Comparison of ENCODE assay signal across 8 cellular contexts in genomic region chr18:13726972-13727331, GRCh38. TPM values are rescaled to one million over a fixed set of nuclear protein-coding genes. Genes with fewer than 3 reads are reported as not detected.
A peak's percentile ranks its signal among the peaks of the same experiment; 100 is the strongest.
DNase-seq lines count a peak whose midpoint lies in the region; ATAC-seq and TF ChIP-seq lines count a peak whose summit lies in the region.

No MANE protein-coding gene starts in this region.

- no peaks in the 10 kb centered on the region for H3K9me3 ChIP-seq in PC-3 (ENCODE audit: low read length)

- H3K27ac ChIP-seq in PC-3 (ENCODE audit: low read length): peak overlapping the region; percentile 75

- H3F3A ChIP-seq in PC-3 (ENCODE audit: low read length, unreplicated experiment): no peaks in the 10 kb centered on the region

- H3K27me3 Mint-ChIP-seq in immature natural killer cell (ENCODE audit: low read depth in 3 of 3): peaks cover 2 to 17% (median 12%) of the 10 kb centered on the region in 3 donors

- H4K20me1 ChIP-seq in PC-3 (ENCODE audit: low read length): peaks cover 50% of the 10 kb centered on the region

- intact Hi-C loops in PC-3 (cut with micrococcal nuclease): loop anchor here (5.0 to 10.0 kb wide), 2 partner anchors 52 to 735 kb away; partner anchors contain the start of gene CEP192

- peak overlapping the region; percentile 93 for H3K4me2 ChIP-seq in PC-3 (ENCODE audit: low read length)

- H2AFZ ChIP-seq in PC-3 (ENCODE audit: low read length): peak overlapping the region; percentile 95

- in situ Hi-C loops in astrocyte of the spinal cord (cut with HindIII; ENCODE audit: low sequenced_read_pairs): no loop called here

- H3K4me3 ChIP-seq in PC-3 (ENCODE audit: low read length) (peak overlapping the region; percentile 96), astrocyte of the spinal cord (ENCODE audit: low read depth, low read length) (peak overlapping the region; percentile 95)

- H3K79me2 ChIP-seq in PC-3 (ENCODE audit: low read length): peaks cover 100% of the 10 kb centered on the region

- H3K4me1 ChIP-seq in PC-3 (ENCODE audit: insufficient read depth, low read length): peaks cover 26% of the 10 kb centered on the region; the same call in 1 of the 2 replicates

- H3K9ac ChIP-seq in PC-3 (ENCODE audit: low read length): peak overlapping the region; percentile 94

- peak; percentile 8 for DNase-seq in activated CD4-positive, CD25-positive, alpha-beta regulatory T cell treated with anti-CD3 and anti-CD28 coated beads, Interleukin-2, amount 50 U/mL, for 16 hours (ENCODE audit: low read depth, low spot score)
- DNase-seq in activated CD4-positive, CD25-positive, alpha-beta regulatory T cell treated with anti-CD3 and anti-CD28 coated beads, Interleukin-2, amount 50 U/mL, for 72 hours: no peak
- DNase-seq in PC-3: peak; percentile 40
- DNase-seq in astrocyte of the spinal cord (ENCODE audit: low read depth, low spot score): no peak
- peak in 2 of 3 donors; percentile 48 to 50 for DNase-seq in immature natural killer cell
- peak; percentile 28 for DNase-seq in stimulated activated CD4-positive, alpha-beta T cell treated with anti-CD3 and anti-CD28 coated beads, Interleukin-12 subunit alpha, Interleukin-12 subunit beta, amount 100 ng/mL, for 4 hours
- DNase-seq in central memory CD4-positive, alpha-beta T cell: no peak

- H3K27me3 ChIP-seq in PC-3 (ENCODE audit: low read length): no peaks in the 10 kb centered on the region

- POLR2A ChIA-PET in PC-3 (lab: Charles Lee; ENCODE audit: unreplicated experiment): interaction anchor here (0.8 kb wide), 1 partner anchor 791 kb away, joined by 5 read pairs; no protein-coding TSS in a partner anchor

- H3K4me3 Mint-ChIP-seq in immature natural killer cell: peak overlapping the region; percentile 90 to 96 (median 95)

- TSS peak; percentile 42 for BruUV-seq in PC-3 (replicated peaks; lab: Mats Ljungman, UMichigan)

- peaks cover 2% of the 10 kb centered on the region; the same call in 1 of the 2 replicates for H3K36me3 ChIP-seq in PC-3 (ENCODE audit: low read depth, low read length)

- CTCF ChIA-PET in PC-3 (lab: Charles Lee): no interaction called here

- H3K4me1 Mint-ChIP-seq in immature natural killer cell: peaks cover 43 to 57% of the 10 kb centered on the region in 2 donors

- H3K36me3 Mint-ChIP-seq in immature natural killer cell: no peaks in the 10 kb centered on the region

- peaks cover 0 to 3% (median 0%) of the 10 kb centered on the region in 6 donors for H3K9me3 Mint-ChIP-seq in immature natural killer cell

- H3K27ac Mint-ChIP-seq in immature natural killer cell: peak overlapping the region; percentile 91 to 98 (median 95)

- TF ChIP-seq CTCF in PC-3 (conservative IDR thresholded peaks at IDR 0.05; ENCODE audit: low read depth, low read length) (no peak), astrocyte of the spinal cord (IDR thresholded peaks at IDR 0.05; ENCODE audit: low read depth, low read length) (no peak)

- peak; percentile 22 for ATAC-seq in HG02938 (IDR thresholded peaks at IDR 0.05; ENCODE audit: unreplicated experiment)
- ATAC-seq in PC-3: peak; percentile 48

- no peaks in the 10 kb centered on the region for H3K9me2 ChIP-seq in PC-3 (replicated peaks; ENCODE audit: low read length)

RNA-seq across cellular contexts. Expression of gene RNMT, which starts 0.5 kb away (rescaled TPM):
- 18.9 and 21.1 TPM in 2 replicates for total RNA-seq in PC-3 (2014; rRNA removed)
- polyA plus RNA-seq in immature natural killer cell: 10 to 100 TPM; 24.2 to 49.7 (median 42.4) TPM

RNA-seq across cellular contexts. Expression of gene FAM210A, which starts 0.6 kb away (rescaled TPM):
- 49.2 and 52.7 TPM in 2 replicates for total RNA-seq in PC-3 (2014; rRNA removed)
- 10 to 100 TPM; 11.4 to 15.3 (median 14.2) TPM for polyA plus RNA-seq in immature natural killer cell

Comparison
In these comparisons a context has a peak if more than half of its experiments do, and no peak if none do; other contexts are left out.
1. DNase-seq: peak in activated CD4-positive, CD25-positive, alpha-beta regulatory T cell treated with anti-CD3 and anti-CD28 coated beads, Interleukin-2, amount 50 U/mL, for 16 hours (single experiment), PC-3 (single experiment), immature natural killer cell (2 of 3) and stimulated activated CD4-positive, alpha-beta T cell treated with anti-CD3 and anti-CD28 coated beads, Interleukin-12 subunit alpha, Interleukin-12 subunit beta, amount 100 ng/mL, for 4 hours (single experiment); none in activated CD4-positive, CD25-positive, alpha-beta regulatory T cell treated with anti-CD3 and anti-CD28 coated beads, Interleukin-2, amount 50 U/mL, for 72 hours (single experiment), astrocyte of the spinal cord (single experiment) and central memory CD4-positive, alpha-beta T cell (single experiment).